Comparison of ENCODE assay signal across 27 cellular contexts in the genomic region with DNA sequence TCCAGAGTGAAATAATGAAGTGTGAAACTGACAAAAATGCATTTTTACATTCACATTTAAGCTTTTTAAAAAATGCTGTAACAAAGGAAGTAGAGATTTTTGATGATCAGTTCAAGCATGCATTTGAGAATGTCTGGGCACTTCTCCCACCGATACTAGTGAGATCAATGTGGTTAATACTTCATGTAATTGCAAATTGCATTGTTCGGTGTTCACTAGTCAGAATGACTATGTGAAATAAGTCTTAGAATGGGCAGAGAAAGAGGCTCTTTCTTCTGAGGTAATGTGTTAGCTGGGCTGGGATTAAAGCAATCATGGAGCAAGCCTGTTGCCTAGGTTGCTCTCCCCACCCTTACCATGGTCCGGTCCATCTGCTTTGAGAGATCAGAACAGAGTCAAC.
"Had no signal": no experiment of that assay in that cellular context is flagged by ENCODE, and none has a peak within 500 bp of the region (broad histone marks: within the 10 kb centered on the region; RNA-seq: fewer than 3 reads in every experiment).

No MANE protein-coding gene starts in this region.

- H3K4me1 ChIP-seq: stomach, suprapubic skin, testis, thyroid gland, tibial artery, tibial nerve, transverse colon, upper lobe of left lung, upper lobe of right lung, uterus, vagina had no signal

- DNase-seq: stimulated activated CD4-positive, alpha-beta T cell treated with anti-CD3 and anti-CD28 coated beads, Interleukin-2, amount 100 ng/mL, for 48 hours; stimulated activated CD4-positive, alpha-beta T cell treated with anti-CD3 and anti-CD28 coated beads, Interleukin-4, amount 100 ng/mL, for 1 hour; stimulated activated CD4-positive, alpha-beta T cell treated with anti-CD3 and anti-CD28 coated beads, Interleukin-4, amount 100 ng/mL, for 24 hours; stimulated activated CD4-positive, alpha-beta T cell treated with anti-CD3 and anti-CD28 coated beads, Interleukin-4, amount 100 ng/mL, for 4 hours; stimulated activated CD8-positive, alpha-beta memory T cell treated with anti-CD3 and anti-CD28 coated beads, Interleukin-4, amount 100 ng/mL, for 48 hours; stimulated activated naive B cell treated with anti-CD40 and anti-IgM and Interleukin-4, amounts not matched to agents 10 μg/mL and 1 μg/mL and 100 μg/mL, for 72 hours; stimulated activated naive CD4-positive, alpha-beta T cell; stimulated activated naive CD4-positive, alpha-beta T cell treated with Interleukin-2 at 50 U/mL for 16 hours; stimulated activated naive CD8-positive, alpha-beta T cell treated with anti-CD3 and anti-CD28 coated beads, Interleukin-15, amount 100 ng/mL, for 72 hours; stimulated activated naive CD8-positive, alpha-beta T cell treated with anti-CD3 and anti-CD28 coated beads, Interleukin-15, Interleukin-2, amounts not matched to agents 100 U/mL and 50 U/mL, for 24 hours; stomach; substantia nigra; testis; thyroid gland; tibial artery; transverse colon; trophoblast cell; upper lobe of left lung; upper lobe of right lung; uterus had no signal

- H3K27me3 ChIP-seq: stomach, suprapubic skin, testis, thyroid gland, tibial artery, tibial nerve, transverse colon, upper lobe of left lung, upper lobe of right lung, uterus, vagina had no signal

- H3K9me3 ChIP-seq: suprapubic skin, testis, thoracic aorta, thyroid gland, tibial artery, transverse colon, upper lobe of left lung, upper lobe of right lung, uterus, vagina had no signal

- H3K27ac ChIP-seq: stomach, suprapubic skin, testis, thoracic aorta, thyroid gland, tibial artery, tibial nerve, transverse colon, upper lobe of left lung, upper lobe of right lung, uterus, vagina had no signal

- FAIRE-seq: urothelium cell line had no signal

- ATAC-seq: stimulated activated effector memory CD8-positive, alpha-beta T cell treated with anti-CD3 and anti-CD28 coated beads, Interleukin-12 subunit alpha, Interleukin-12 subunit beta, amount 100 ng/mL, for 72 hours; stimulated activated memory B cell treated with anti-CD40 and anti-IgM and Interleukin-4, amounts not matched to agents 10 μg/mL and 1 μg/mL and 100 μg/mL, for 72 hours; stimulated activated naive B cell treated with anti-CD40 and anti-IgM and Interleukin-4, amounts not matched to agents 10 μg/mL and 1 μg/mL and 100 μg/mL, for 72 hours; stimulated activated naive CD8-positive, alpha-beta T cell treated with anti-CD3 and anti-CD28 coated beads, Interleukin-15, amount 100 ng/mL, for 72 hours; stimulated activated naive CD8-positive, alpha-beta T cell treated with anti-CD3 and anti-CD28 coated beads, Interleukin-15, Interleukin-2, amounts not matched to agents 100 U/mL and 50 U/mL, for 24 hours; upper lobe of right lung had no signal

- H3K36me3 ChIP-seq: stomach, suprapubic skin, thoracic aorta, thyroid gland, tibial artery, tibial nerve, transverse colon, upper lobe of left lung, upper lobe of right lung, uterus, vagina had no signal

- H3K4me3 ChIP-seq: stomach, suprapubic skin, testis, thoracic aorta, thyroid gland, tibial artery, tibial nerve, transverse colon, upper lobe of left lung, upper lobe of right lung, uterus, vagina had no signal
